1 cellular context compared by ENCODE assay signal in the genomic region with DNA sequence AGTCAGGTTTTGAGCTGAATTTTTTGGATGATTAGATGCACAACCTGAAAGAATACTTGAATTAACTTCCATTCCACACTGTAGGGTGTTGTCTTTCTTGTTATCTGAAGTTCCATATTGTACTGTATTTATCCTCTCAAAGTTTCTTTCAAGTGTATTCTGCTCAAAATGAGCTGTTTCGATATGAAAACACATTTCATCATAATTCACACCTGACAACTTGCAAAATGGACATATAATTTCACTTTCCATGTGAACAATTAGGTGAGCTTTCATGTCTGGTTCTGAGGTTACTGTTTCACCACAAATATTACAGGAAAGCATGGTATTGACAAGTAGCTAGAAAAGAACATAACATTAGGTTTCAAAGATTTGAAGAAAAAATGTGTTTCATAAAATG.
TF ChIP-seq lines count a peak whose summit lies in the region.

No MANE protein-coding gene starts in this region.

TF ChIP-seq in HepG2, 621 proteins besides CTCF, POLR2A, EP300 and RAD21:
- TF ChIP-seq MED8 (CRISPR knock-in tag; IDR thresholded peaks at IDR 0.05; ENCODE audit: insufficient replicate concordance): no peak
- 0 out of 2 replicates have a peak, but pooled peaks have one; percentile 17 for TF ChIP-seq SAP130 (CRISPR knock-in tag; IDR thresholded peaks at IDR 0.05; ENCODE audit: low read depth)
- TF ChIP-seq TCF7L2 (IDR thresholded peaks at IDR 0.05; ENCODE audit: low read depth, low read length): no peak
TF ChIP-seq in HepG2: peak in this region for 1.
